1 cellular context compared by ENCODE assay signal in genomic region chr3:58180940-58181587, GRCh38.
TF ChIP-seq lines count a peak whose summit lies in the region.

No MANE protein-coding gene starts in this region.

TF ChIP-seq in HepG2, 621 proteins besides CTCF, POLR2A, EP300 and RAD21 (continued from another document and continues in another):
- no peak for TF ChIP-seq LRRFIP1 (CRISPR knock-in tag; conservative IDR thresholded peaks at IDR 0.05)
- TF ChIP-seq CEBPG (CRISPR knock-in tag; IDR thresholded peaks at IDR 0.05), result no peak
- no peak for TF ChIP-seq TFDP2 (CRISPR knock-in tag; IDR thresholded peaks at IDR 0.05)
- no peak for TF ChIP-seq TEF (CRISPR knock-in tag; IDR thresholded peaks at IDR 0.05)
- TF ChIP-seq PRPF4 (IDR thresholded peaks at IDR 0.05; ENCODE audit: low read depth, low read length, poor library complexity, severe bottlenecking), result no peak
- TF ChIP-seq MAFK (conservative IDR thresholded peaks at IDR 0.05 in 1 of 2, IDR thresholded peaks at IDR 0.05 in 1 of 2; ENCODE audit: low read length in 2 of 2), result no peak
- no peak for TF ChIP-seq ZNF564 (CRISPR knock-in tag; IDR thresholded peaks at IDR 0.05)
- TF ChIP-seq PBX2 (CRISPR knock-in tag; IDR thresholded peaks at IDR 0.05), result no peak; the same call in 1 of the 2 replicates
- TF ChIP-seq DPF2 (CRISPR knock-in tag; IDR thresholded peaks at IDR 0.05; ENCODE audit: borderline replicate concordance, low read depth), result 0 out of 2 replicates have a peak, but pooled peaks have one; percentile 10
- TF ChIP-seq ZNF503 (CRISPR knock-in tag; IDR thresholded peaks at IDR 0.05), result no peak
- no peak for TF ChIP-seq NONO (IDR thresholded peaks at IDR 0.05)
- TF ChIP-seq NONO (CRISPR knock-in tag; conservative IDR thresholded peaks at IDR 0.05), result no peak
- peak; percentile 84 for TF ChIP-seq FOXP4 (CRISPR knock-in tag; IDR thresholded peaks at IDR 0.05)
- no peak for TF ChIP-seq ZNF776 (CRISPR knock-in tag; IDR thresholded peaks at IDR 0.05)
- TF ChIP-seq NCOA2 (CRISPR knock-in tag; IDR thresholded peaks at IDR 0.05), result 0 out of 2 replicates have a peak, but pooled peaks have one; percentile 17
- TF ChIP-seq MBD4 (IDR thresholded peaks at IDR 0.05; ENCODE audit: borderline replicate concordance, low read length), result no peak
- no peak for TF ChIP-seq U2AF2 (IDR thresholded peaks at IDR 0.05; ENCODE audit: low read depth, low read length)
- no peak for TF ChIP-seq FOXK2 (IDR thresholded peaks at IDR 0.05)
- TF ChIP-seq ZBTB2 (CRISPR knock-in tag; IDR thresholded peaks at IDR 0.05; ENCODE audit: low read depth), result no peak
- TF ChIP-seq ZNF232 (CRISPR knock-in tag; IDR thresholded peaks at IDR 0.05; ENCODE audit: borderline replicate concordance), result no peak
- no peak for TF ChIP-seq MTF1 (CRISPR knock-in tag; IDR thresholded peaks at IDR 0.05)
- TF ChIP-seq RBM22 (optimal IDR thresholded peaks at IDR 0.05; ENCODE audit: low read length), result no peak
- TF ChIP-seq PHF21A (CRISPR knock-in tag; IDR thresholded peaks at IDR 0.05), result peak; percentile 52; the same call in 1 of the 2 replicates
- peak; percentile 66; the same call in 1 of the 2 replicates for TF ChIP-seq ETV5 (CRISPR knock-in tag; IDR thresholded peaks at IDR 0.05; ENCODE audit: borderline replicate concordance)
- no peak for TF ChIP-seq ZBTB21 (CRISPR knock-in tag; IDR thresholded peaks at IDR 0.05)
- TF ChIP-seq ZNF230 (CRISPR knock-in tag; IDR thresholded peaks at IDR 0.05), result no peak
- no peak for TF ChIP-seq SOX6 (IDR thresholded peaks at IDR 0.05)
- TF ChIP-seq SOX6 (CRISPR knock-in tag; IDR thresholded peaks at IDR 0.05), result peak; percentile 68
- TF ChIP-seq ZNF792 (CRISPR knock-in tag; IDR thresholded peaks at IDR 0.05), result no peak
- 0 out of 2 replicates have a peak, but pooled peaks have one; percentile 23 for TF ChIP-seq TFAP4 (IDR thresholded peaks at IDR 0.05; ENCODE audit: borderline replicate concordance, low read depth)
- 0 out of 2 replicates have a peak, but pooled peaks have one; percentile 9 for TF ChIP-seq HMG20B (CRISPR knock-in tag; conservative IDR thresholded peaks at IDR 0.05)
- no peak for TF ChIP-seq ZNF660 (CRISPR knock-in tag; IDR thresholded peaks at IDR 0.05; ENCODE audit: borderline replicate concordance, low read depth)
- TF ChIP-seq ZNF367 (CRISPR knock-in tag; IDR thresholded peaks at IDR 0.05; ENCODE audit: borderline replicate concordance), result no peak
- TF ChIP-seq ZFP62 (CRISPR knock-in tag; IDR thresholded peaks at IDR 0.05), result no peak
- peak; percentile 61; the same call in 1 of the 2 replicates for TF ChIP-seq RXRB (CRISPR knock-in tag; IDR thresholded peaks at IDR 0.05; ENCODE audit: borderline replicate concordance)
- peak; percentile 56; the same call in 1 of the 2 replicates for TF ChIP-seq NFIC (IDR thresholded peaks at IDR 0.05; ENCODE audit: low read length)
- no peak for TF ChIP-seq NR2F2 (IDR thresholded peaks at IDR 0.05; ENCODE audit: borderline replicate concordance, low read depth)
- no peak for TF ChIP-seq ZBTB8A (CRISPR knock-in tag; IDR thresholded peaks at IDR 0.05; ENCODE audit: borderline replicate concordance, low read depth)
- TF ChIP-seq NFKB2 (CRISPR knock-in tag; IDR thresholded peaks at IDR 0.05; ENCODE audit: borderline replicate concordance), result no peak
- no peak for TF ChIP-seq SNAPC5 (CRISPR knock-in tag; IDR thresholded peaks at IDR 0.05; ENCODE audit: borderline replicate concordance)
- TF ChIP-seq ZBTB40 (IDR thresholded peaks at IDR 0.05), result no peak
- TF ChIP-seq ZBTB40 (CRISPR knock-in tag; IDR thresholded peaks at IDR 0.05), result no peak
